21 cellular contexts compared by ENCODE assay signal in genomic region chr4:140529434-140529833, GRCh38. TPM values are rescaled to one million over a fixed set of nuclear protein-coding genes. Genes with fewer than 3 reads are reported as not detected.
"Had no signal": no experiment of that assay in that cellular context is flagged by ENCODE, and none has a peak within 500 bp of the region (broad histone marks: within the 10 kb centered on the region; RNA-seq: fewer than 3 reads in every experiment).

No MANE protein-coding gene starts in this region.

- ATAC-seq: activated naive CD4-positive, alpha-beta T cell treated with anti-CD3 and anti-CD28 coated beads, Interleukin-2, amount 50 U/mL, for 72 hours; effector memory CD8-positive, alpha-beta T cell; mucosa of descending colon; naive thymus-derived CD8-positive, alpha-beta T cell; T-helper 17 cell had no signal

- DNase-seq: activated CD4-positive, alpha-beta T cell treated with anti-CD3 and anti-CD28 coated beads, Interleukin-2, amount 50 U/mL, for 4 hours; activated CD4-positive, CD25-positive, alpha-beta regulatory T cell treated with anti-CD3 and anti-CD28 coated beads, Interleukin-2, amount 50 U/mL, for 72 hours; activated effector memory CD4-positive, alpha-beta T cell treated with anti-CD3 and anti-CD28 coated beads, Interleukin-2, amount 50 U/mL, for 16 hours; activated T-cell treated with anti-CD3 and anti-CD28 coated beads, Interleukin-2, amount 50 U/mL, for 24 hours; amygdala; cerebellar nuclear complex; effector memory CD8-positive, alpha-beta T cell; immature natural killer cell; mucosa of descending colon; naive thymus-derived CD8-positive, alpha-beta T cell; right lobe of liver; spleen; stimulated activated CD4-positive, alpha-beta T cell treated with anti-CD3 and anti-CD28 coated beads, Interleukin-1b, Interleukin-23, amount 100 ng/mL, for 48 hours; stimulated activated naive CD4-positive, alpha-beta T cell; substantia nigra; T-helper 17 cell; trophoblast cell had no signal

- H3K27ac ChIP-seq: right lobe of liver, spleen had no signal

- H3K4me3 ChIP-seq: mucosa of descending colon, right lobe of liver, spleen had no signal

- H3K27me3 ChIP-seq: right lobe of liver, spleen had no signal

- H3K9me3 ChIP-seq: mucosa of descending colon, right lobe of liver, spleen had no signal

RNA-seq across cellular contexts. Expression of gene MGAT4D, which starts 31.3 kb away (rescaled TPM):
- total RNA-seq: activated naive CD4-positive, alpha-beta T cell treated with anti-CD3 and anti-CD28 coated beads, Interleukin-2, amount 50 U/mL, for 72 hours; epithelial cell of proximal tubule; lung microvascular endothelial cell; mucosa of descending colon; naive thymus-derived CD8-positive, alpha-beta T cell; posterior vena cava; right lobe of liver; spleen; T-helper 17 cell had no signal
- polyA plus RNA-seq: immature natural killer cell; naive thymus-derived CD8-positive, alpha-beta T cell; spleen had no signal

RNA-seq across cellular contexts. Expression of gene UCP1, which starts 39.3 kb away (rescaled TPM):
- total RNA-seq: activated naive CD4-positive, alpha-beta T cell treated with anti-CD3 and anti-CD28 coated beads, Interleukin-2, amount 50 U/mL, for 72 hours; epithelial cell of proximal tubule; lung microvascular endothelial cell; mucosa of descending colon; naive thymus-derived CD8-positive, alpha-beta T cell; posterior vena cava; right lobe of liver; spleen; T-helper 17 cell had no signal
- polyA plus RNA-seq: immature natural killer cell; naive thymus-derived CD8-positive, alpha-beta T cell; spleen had no signal
